ENCODE assay signal across 8 cellular contexts in genomic region chr9:91515074-91515687, GRCh38.
DNase-seq lines count a peak whose midpoint lies in the region; ATAC-seq and TF ChIP-seq lines count a peak whose summit lies in the region.

No MANE protein-coding gene starts in this region.

- TF ChIP-seq POLR2A in NB4 (IDR thresholded peaks at IDR 0.05; ENCODE audit: extremely low read depth, insufficient read length): no peak

- TF ChIP-seq CTCF in NB4 (IDR thresholded peaks at IDR 0.05; ENCODE audit: low read depth, low read length): no peak
- no peak for TF ChIP-seq CTCF in epithelial cell of esophagus (IDR thresholded peaks at IDR 0.05; ENCODE audit: insufficient read depth, low read depth, low read length, missing control alignments)

- in situ Hi-C loops in G401 (cut with HindIII; ENCODE audit: low sequenced_read_pairs): no loop called here

- ATAC-seq in GM21381 (IDR thresholded peaks at IDR 0.05; ENCODE audit: unreplicated experiment) (peak; percentile 57), HG02840 (IDR thresholded peaks at IDR 0.05; ENCODE audit: low FRiP score, unreplicated experiment) (no peak)

- peak; percentile 86 for DNase-seq in DMS 273 (lab: John Stamatoyannopoulos, UW; ENCODE audit: unreplicated experiment)
- peak; percentile 87 for DNase-seq in NB4 (ENCODE audit: low read depth)
- peak; percentile 67 for DNase-seq in epithelial cell of esophagus (ENCODE audit: low read depth)
- DNase-seq in pons (ENCODE audit: low spot score): peak; percentile 2
- no peak for DNase-seq in NOMO-1 (lab: John Stamatoyannopoulos, UW; ENCODE audit: unreplicated experiment in 2 of 2)
- DNase-seq in G401 (ENCODE audit: low spot score): no peak

- H3K4me3 ChIP-seq in NB4 (ENCODE audit: low read depth, low read length): peak overlapping the region; percentile 41
- no peak overlapping the region for H3K4me3 ChIP-seq in epithelial cell of esophagus (ENCODE audit: low read length)

Comparison
In these comparisons a context has a peak if more than half of its experiments do, and no peak if none do; other contexts are left out.
1. DNase-seq: peak in DMS 273 (single experiment), NB4 (single experiment), epithelial cell of esophagus (single experiment) and pons (single experiment); none in NOMO-1 (0 of 2) and G401 (single experiment).